Comparison of ENCODE assay signal across 27 cellular contexts in the genomic region with DNA sequence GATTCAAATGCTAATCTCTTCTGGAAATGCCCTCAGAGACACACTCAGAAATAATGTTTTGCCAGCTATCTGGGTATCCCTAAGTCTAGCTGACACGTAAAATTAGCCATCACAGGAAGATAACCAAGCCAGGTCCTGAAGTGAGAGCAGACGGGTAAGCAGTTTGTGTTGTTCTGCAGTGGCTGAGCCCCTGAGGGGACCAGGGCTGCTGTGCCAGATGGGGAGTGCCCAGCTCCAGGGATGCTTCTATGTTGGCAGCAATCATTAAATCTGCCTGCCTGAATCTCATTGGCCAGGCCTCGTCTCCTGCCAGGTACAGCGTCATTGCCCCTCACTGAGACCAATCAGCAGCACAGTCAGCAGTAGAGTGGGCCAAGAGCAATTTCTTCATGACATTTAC. TPM values are rescaled to one million over a fixed set of nuclear protein-coding genes. Genes with fewer than 3 reads are reported as not detected.
DNase-seq lines count a peak whose midpoint lies in the region; ATAC-seq and TF ChIP-seq lines count a peak whose summit lies in the region.
"Had no signal": no experiment of that assay in that cellular context is flagged by ENCODE, and none has a peak within 500 bp of the region (broad histone marks: within the 10 kb centered on the region; RNA-seq: fewer than 3 reads in every experiment).

No MANE protein-coding gene starts in this region.

- CTCF ChIA-PET in T-cell (lab: Charles Lee) = no interaction called here

- in situ Hi-C loops in G401 (cut with HindIII; ENCODE audit: low sequenced_read_pairs) = no loop called here

- TF ChIP-seq CTCF in osteocyte (IDR thresholded peaks at IDR 0.05) = no peak

- peak; percentile 25 for DNase-seq in G401 (ENCODE audit: low spot score)
- peak; percentile 29 for DNase-seq in NCI-H2171 (lab: John Stamatoyannopoulos, UW)
- peak; percentile 62 for DNase-seq in osteocyte (ENCODE audit: extremely low spot score, unreplicated experiment)
- no peak for DNase-seq in T-cell
- DNase-seq: AML-193; C1 segment of cervical spinal cord; CD8-positive, alpha-beta T cell; DMS 273 treated with DMSO at 0.1 percent for 48 hours; DMS79; EL; GF-D8; Kasumi-1; MV-4-11; NCI-H1105; NCI-H1436 treated with DMSO at 0.1 percent for 48 hours; NCI-H2029; NCI-H345; NCI-H524 treated with DMSO at 0.1 percent for 48 hours; RPMI8226; SHP77 had no signal

- POLR2A ChIA-PET in T-cell (lab: Charles Lee) = no interaction called here

- H3K27me3 Mint-ChIP-seq in osteocyte (ENCODE audit: unreplicated experiment) = peaks cover 48% of the 10 kb centered on the region
- H3K27me3 Mint-ChIP-seq in T-cell = peaks cover 10 to 37% of the 10 kb centered on the region in 2 donors

- H3K27ac Mint-ChIP-seq in osteocyte (ENCODE audit: unreplicated experiment) (no peak overlapping the region), T-cell (no peak overlapping the region)
- H3K27ac Mint-ChIP-seq: CD8-positive, alpha-beta T cell; T-helper 1 cell treated with Interleukin-12 subunit alpha and Interleukin-12 subunit beta and Interleukin-4 antibody, amounts not matched to agents 30 μg/mL and 1 μg/mL, for 36 hours had no signal

- no peaks in the 10 kb centered on the region for H3K4me1 Mint-ChIP-seq in osteocyte (ENCODE audit: unreplicated experiment)
- H3K4me1 Mint-ChIP-seq in T-cell = no peaks in the 10 kb centered on the region

- no peaks in the 10 kb centered on the region for H3K36me3 Mint-ChIP-seq in osteocyte (ENCODE audit: unreplicated experiment)
- no peaks in the 10 kb centered on the region for H3K36me3 Mint-ChIP-seq in T-cell
- H3K36me3 Mint-ChIP-seq: CD8-positive, alpha-beta T cell had no signal

- ATAC-seq in SK-N-SH treated with all-trans-retinoic acid at 6 μM for 48 hours (peak; percentile 49; the same call in 2 of the 3 replicates), GM21737 (IDR thresholded peaks at IDR 0.05; ENCODE audit: unreplicated experiment) (no peak), GM21447 (IDR thresholded peaks at IDR 0.05; ENCODE audit: unreplicated experiment) (no peak), T-cell (replicated peaks in 1 of 4) (no peak)
- ATAC-seq: A549; CD8-positive, alpha-beta T cell; K562 had no signal

- H3K9me3 Mint-ChIP-seq in osteocyte (ENCODE audit: unreplicated experiment) (no peaks in the 10 kb centered on the region), T-cell (peaks cover 0 to 1% (median 0%) of the 10 kb centered on the region in 3 donors)
- H3K9me3 Mint-ChIP-seq: T-helper 1 cell treated with Interleukin-12 subunit alpha and Interleukin-12 subunit beta and Interleukin-4 antibody, amounts not matched to agents 30 μg/mL and 1 μg/mL, for 36 hours had no signal

- no peak overlapping the region for H3K4me3 Mint-ChIP-seq in osteocyte (ENCODE audit: unreplicated experiment)
- no peak overlapping the region for H3K4me3 Mint-ChIP-seq in T-cell
- H3K4me3 Mint-ChIP-seq: CD8-positive, alpha-beta T cell; T-helper 1 cell treated with Interleukin-12 subunit alpha and Interleukin-12 subunit beta and Interleukin-4 antibody, amounts not matched to agents 30 μg/mL and 1 μg/mL, for 36 hours had no signal

TF ChIP-seq in SK-N-SH treated with all-trans-retinoic acid at 6 μM for 48 hours, 23 proteins besides CTCF, POLR2A, EP300 and RAD21:
- TF ChIP-seq, protein P1, sequence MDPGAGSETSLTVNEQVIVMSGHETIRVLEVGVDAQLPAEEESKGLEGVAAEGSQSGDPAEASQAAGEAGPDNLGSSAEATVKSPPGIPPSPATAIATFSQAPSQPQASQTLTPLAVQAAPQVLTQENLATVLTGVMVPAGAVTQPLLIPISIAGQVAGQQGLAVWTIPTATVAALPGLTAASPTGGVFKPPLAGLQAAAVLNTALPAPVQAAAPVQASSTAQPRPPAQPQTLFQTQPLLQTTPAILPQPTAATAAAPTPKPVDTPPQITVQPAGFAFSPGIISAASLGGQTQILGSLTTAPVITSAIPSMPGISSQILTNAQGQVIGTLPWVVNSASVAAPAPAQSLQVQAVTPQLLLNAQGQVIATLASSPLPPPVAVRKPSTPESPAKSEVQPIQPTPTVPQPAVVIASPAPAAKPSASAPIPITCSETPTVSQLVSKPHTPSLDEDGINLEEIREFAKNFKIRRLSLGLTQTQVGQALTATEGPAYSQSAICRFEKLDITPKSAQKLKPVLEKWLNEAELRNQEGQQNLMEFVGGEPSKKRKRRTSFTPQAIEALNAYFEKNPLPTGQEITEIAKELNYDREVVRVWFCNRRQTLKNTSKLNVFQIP (CRISPR knock-in tag; IDR thresholded peaks at IDR 0.05; ENCODE audit: borderline replicate concordance, low read depth) = no peak
- TF ChIP-seq ZC3H10 (CRISPR knock-in tag; IDR thresholded peaks at IDR 0.05) = no peak
- no peak for TF ChIP-seq TOX (CRISPR knock-in tag; IDR thresholded peaks at IDR 0.05; ENCODE audit: borderline replicate concordance)
- TF ChIP-seq RARB (CRISPR knock-in tag; IDR thresholded peaks at IDR 0.05) = no peak
- TF ChIP-seq, protein P2, sequence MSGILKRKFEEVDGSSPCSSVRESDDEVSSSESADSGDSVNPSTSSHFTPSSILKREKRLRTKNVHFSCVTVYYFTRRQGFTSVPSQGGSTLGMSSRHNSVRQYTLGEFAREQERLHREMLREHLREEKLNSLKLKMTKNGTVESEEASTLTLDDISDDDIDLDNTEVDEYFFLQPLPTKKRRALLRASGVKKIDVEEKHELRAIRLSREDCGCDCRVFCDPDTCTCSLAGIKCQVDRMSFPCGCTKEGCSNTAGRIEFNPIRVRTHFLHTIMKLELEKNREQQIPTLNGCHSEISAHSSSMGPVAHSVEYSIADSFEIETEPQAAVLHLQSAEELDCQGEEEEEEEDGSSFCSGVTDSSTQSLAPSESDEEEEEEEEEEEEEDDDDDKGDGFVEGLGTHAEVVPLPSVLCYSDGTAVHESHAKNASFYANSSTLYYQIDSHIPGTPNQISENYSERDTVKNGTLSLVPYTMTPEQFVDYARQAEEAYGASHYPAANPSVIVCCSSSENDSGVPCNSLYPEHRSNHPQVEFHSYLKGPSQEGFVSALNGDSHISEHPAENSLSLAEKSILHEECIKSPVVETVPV (CRISPR knock-in tag; IDR thresholded peaks at IDR 0.05) = no peak
- no peak for TF ChIP-seq PPARA (CRISPR knock-in tag; IDR thresholded peaks at IDR 0.05; ENCODE audit: borderline replicate concordance)
- no peak for TF ChIP-seq ARNTL (CRISPR knock-in tag; IDR thresholded peaks at IDR 0.05; ENCODE audit: borderline replicate concordance, low read depth)
- no peak for TF ChIP-seq BACH2 (CRISPR knock-in tag; IDR thresholded peaks at IDR 0.05; ENCODE audit: borderline replicate concordance)
- no peak for TF ChIP-seq TCF4 (CRISPR knock-in tag; IDR thresholded peaks at IDR 0.05; ENCODE audit: borderline replicate concordance)
- no peak for TF ChIP-seq SNAI2 (CRISPR knock-in tag; IDR thresholded peaks at IDR 0.05)
- TF ChIP-seq ZNF8 (CRISPR knock-in tag; IDR thresholded peaks at IDR 0.05) = no peak
- TF ChIP-seq ISL1 (CRISPR knock-in tag; IDR thresholded peaks at IDR 0.05) = no peak

RNA-seq across cellular contexts. Expression of a gene that starts 58.6 kb away (rescaled TPM):
- 0.12 and 0.44 TPM in 2 replicates for total RNA-seq in G401 (2014; rRNA removed; shearing (Covaris generic))
- total RNA-seq in osteocyte (not detected in 2 replicates), T-cell (under 1 TPM in 1 of 5 donors, not detected in 4; 0.03 TPM)
- total RNA-seq: CD8-positive, alpha-beta T cell; SK-MEL-5 had no signal

Comparison
In these comparisons a context has a peak if more than half of its experiments do, and no peak if none do; other contexts are left out.
1. DNase-seq: peak in G401 (single experiment), NCI-H2171 (single experiment) and osteocyte (single experiment); none in T-cell (0 of 34).